Comparison of ENCODE assay signal across 10 cellular contexts in genomic region chr1:116122955-116123757, GRCh38.
DNase-seq lines count a peak whose midpoint lies in the region; ATAC-seq and TF ChIP-seq lines count a peak whose summit lies in the region.
"Had no signal": no experiment of that assay in that cellular context is flagged by ENCODE, and none has a peak within 500 bp of the region (broad histone marks: within the 10 kb centered on the region; RNA-seq: fewer than 3 reads in every experiment).

No MANE protein-coding gene starts in this region.

- no peak overlapping the region for H3K9ac ChIP-seq in adipocyte (ENCODE audit: low read length)

- no peak for ATAC-seq in HG02870 (IDR thresholded peaks at IDR 0.05; ENCODE audit: unreplicated experiment)
- ATAC-seq: GM12878 had no signal

- H3K27me3 ChIP-seq in adipocyte (replicated peaks; ENCODE audit: control insufficient read depth, insufficient read depth, low read length) = peaks cover 5% of the 10 kb centered on the region
- H3K27me3 ChIP-seq: ascending aorta had no signal

- TF ChIP-seq CTCF in HFF-Myc (IDR thresholded peaks at IDR 0.05; ENCODE audit: low read depth, low read length, missing control alignments) = no peak

- H3K9me3 ChIP-seq in adipocyte (ENCODE audit: control insufficient read depth, low read length) = no peaks in the 10 kb centered on the region
- H3K9me3 ChIP-seq: ascending aorta had no signal

- H3K4me3 ChIP-seq in HFF-Myc (replicated peaks; ENCODE audit: low read depth, low read length) = no peak overlapping the region
- peak overlapping the region; percentile 48 for H3K4me3 ChIP-seq in adipocyte (ENCODE audit: low read length)
- H3K4me3 ChIP-seq: ascending aorta, GM12878 had no signal

- H3K36me3 ChIP-seq in adipocyte (ENCODE audit: control insufficient read depth, insufficient read depth, low read length, severe bottlenecking) = no peaks in the 10 kb centered on the region
- H3K36me3 ChIP-seq: ascending aorta had no signal

- H3K4me1 ChIP-seq in adipocyte (ENCODE audit: control insufficient read depth, insufficient read depth, low read length) = peaks cover 19% of the 10 kb centered on the region
- H3K4me1 ChIP-seq: ascending aorta had no signal

- peak; percentile 52 for DNase-seq in HFF-Myc (ENCODE audit: extremely low read depth, low read depth)
- DNase-seq in adipocyte (ENCODE audit: low read depth) = peak; percentile 96
- peak; percentile 87 for DNase-seq in islet precursor cell
- peak; percentile 97 for DNase-seq in stromal cell of bone marrow (ENCODE audit: low read depth)
- DNase-seq in inferior parietal cortex (ENCODE audit: extremely low spot score) = no peak
- DNase-seq in UCSD-AML1 (lab: John Stamatoyannopoulos, UW; ENCODE audit: unreplicated experiment) = no peak
- DNase-seq: activated CD4-positive, alpha-beta T cell treated with anti-CD3 and anti-CD28 coated beads, Interleukin-2, amount 50 U/mL, for 4 hours had no signal

Comparison
In these comparisons a context has a peak if more than half of its experiments do, and no peak if none do; other contexts are left out.
1. DNase-seq: peak in HFF-Myc (single experiment), adipocyte (single experiment), islet precursor cell (single experiment) and stromal cell of bone marrow (single experiment); none in inferior parietal cortex (single experiment) and UCSD-AML1 (single experiment).